In the genomic region with DNA sequence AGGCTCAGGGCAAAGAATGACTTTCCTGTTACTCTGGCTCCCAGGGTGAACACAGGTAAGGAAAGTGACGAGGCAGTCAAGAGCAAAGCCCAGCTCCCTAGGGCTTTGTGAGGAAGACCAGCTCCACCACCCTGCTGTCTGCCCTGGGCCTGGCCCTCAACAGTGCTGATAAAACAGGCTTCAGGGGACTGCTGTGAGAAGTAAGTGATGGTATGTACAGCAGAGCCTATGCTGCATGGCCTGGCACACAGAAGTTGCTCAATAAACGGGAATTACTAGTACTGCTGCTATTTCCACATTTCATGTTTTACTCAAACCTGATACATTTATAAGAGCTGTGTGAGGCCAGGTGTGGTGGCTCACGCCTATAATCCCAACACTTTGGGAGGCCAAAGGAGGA, we compare ENCODE assay signal across 19 cellular contexts. TPM values are rescaled to one million over a fixed set of nuclear protein-coding genes. Genes with fewer than 3 reads are reported as not detected.
DNase-seq lines count a peak whose midpoint lies in the region; ATAC-seq and TF ChIP-seq lines count a peak whose summit lies in the region.
"Had no signal": no experiment of that assay in that cellular context is flagged by ENCODE, and none has a peak within 500 bp of the region (broad histone marks: within the 10 kb centered on the region; RNA-seq: fewer than 3 reads in every experiment).

No MANE protein-coding gene starts in this region.

- WGBS in trophoblast cell (ENCODE audit: extremely low coverage, insufficient coverage, insufficient read length), result no CpG with 5 or more reads among the region's 3 CpGs
- WGBS in thyroid gland, 2 donors, result 77 to 96% methylated on average over 3 of the region's 3 CpGs

- H3K27ac ChIP-seq in PC-9 (peak overlapping the region; percentile 85), trophoblast cell (ENCODE audit: low read depth, low read length) (no peak overlapping the region), coronary artery (peak overlapping the region in 1 of 2 donors; percentile 13), thyroid gland (peak overlapping the region in 1 of 3 donors; percentile 83)
- H3K27ac ChIP-seq: epithelial cell of prostate, transverse colon had no signal

- H3K79me2 ChIP-seq in PC-9 (ENCODE audit: low read depth) (peaks cover 53% of the 10 kb centered on the region), trophoblast cell (ENCODE audit: control insufficient read depth, insufficient read depth, low read length, poor library complexity) (peaks cover 5% of the 10 kb centered on the region)

- no peak overlapping the region for H2BK5ac ChIP-seq in trophoblast cell (ENCODE audit: low read depth, low read length, poor library complexity)

- H3F3A ChIP-seq in PC-9 (ENCODE audit: insufficient read depth, low read depth), result peaks cover 25% of the 10 kb centered on the region

- H3K4me3 ChIP-seq in PC-9 (no peak overlapping the region), trophoblast cell (ENCODE audit: low read depth, low read length) (no peak overlapping the region), coronary artery (no peak overlapping the region), thyroid gland (replicated peaks in 1 of 3) (no peak overlapping the region)
- H3K4me3 ChIP-seq: sigmoid colon, transverse colon had no signal

- peaks cover 11% of the 10 kb centered on the region for H3K79me1 ChIP-seq in trophoblast cell (ENCODE audit: low read length)

- H2BK12ac ChIP-seq in trophoblast cell (ENCODE audit: low read length), result no peak overlapping the region

- H2AFZ ChIP-seq in PC-9 (no peak overlapping the region), trophoblast cell (ENCODE audit: insufficient read depth, low read length, poor library complexity) (no peak overlapping the region)

- H4K12ac ChIP-seq in trophoblast cell (ENCODE audit: low read depth, low read length), result no peak overlapping the region

- POLR2A ChIA-PET in PC-9 (lab: Charles Lee; ENCODE audit: unreplicated experiment), result no interaction called here

- H3K4ac ChIP-seq in trophoblast cell (ENCODE audit: low read depth, low read length), result no peak overlapping the region

- CTCF ChIA-PET in PC-9 (lab: Charles Lee), result no interaction called here

- TF ChIP-seq POLR2A in thyroid gland (IDR thresholded peaks at IDR 0.05), result no peak

- H3K4me1 ChIP-seq in PC-9 (replicated peaks; ENCODE audit: insufficient read depth), result peaks cover 50% of the 10 kb centered on the region
- H3K4me1 ChIP-seq in trophoblast cell (ENCODE audit: control insufficient read depth in 1 of 2, insufficient read depth in 2 of 2, low read length in 2 of 2), result peaks cover 27 to 34% of the 10 kb centered on the region in 2 experiments
- peaks cover 33 to 34% of the 10 kb centered on the region in 2 donors for H3K4me1 ChIP-seq in thyroid gland

- H3K14ac ChIP-seq in trophoblast cell (ENCODE audit: low read length), result no peak overlapping the region

- no peaks in the 10 kb centered on the region for H4K20me1 ChIP-seq in PC-9 (ENCODE audit: insufficient read depth)

- H3K36me3 ChIP-seq in PC-9 (ENCODE audit: low read depth) (no peaks in the 10 kb centered on the region; the same call in 1 of the 2 replicates), trophoblast cell (ENCODE audit: control insufficient read depth in 1 of 2, insufficient read depth in 2 of 2, low read length in 2 of 2) (no peaks in the 10 kb centered on the region), thyroid gland (no peaks in the 10 kb centered on the region)
- H3K36me3 ChIP-seq: sigmoid colon, transverse colon had no signal

- H3K4me2 ChIP-seq in PC-9, result peak overlapping the region; percentile 40
- no peak overlapping the region for H3K4me2 ChIP-seq in trophoblast cell (ENCODE audit: low read length)

- H2AK5ac ChIP-seq in trophoblast cell (ENCODE audit: low read length), result no peak overlapping the region

- no peak overlapping the region for H3K23ac ChIP-seq in trophoblast cell (ENCODE audit: low read length)

- H3K18ac ChIP-seq in trophoblast cell (ENCODE audit: low read length), result no peak overlapping the region

- H3K9me2 ChIP-seq in PC-9 (ENCODE audit: insufficient read depth), result no peaks in the 10 kb centered on the region

- intact Hi-C loops in PC-9 (cut with micrococcal nuclease; ENCODE audit: unreplicated experiment) (no loop called here), thyroid gland (cut with DNase I) (no loop called here)

- no peak overlapping the region for H3K9ac ChIP-seq in trophoblast cell (ENCODE audit: low read length)

- H2BK120ac ChIP-seq in trophoblast cell (ENCODE audit: insufficient read depth, low read length, poor library complexity), result no peak overlapping the region

- H4K91ac ChIP-seq in trophoblast cell (ENCODE audit: low read depth, low read length), result no peak overlapping the region

- H3K27me3 ChIP-seq in PC-9 (ENCODE audit: insufficient read depth, low read depth) (no peaks in the 10 kb centered on the region), trophoblast cell (ENCODE audit: insufficient read depth, low read length) (no peaks in the 10 kb centered on the region), thyroid gland (no peaks in the 10 kb centered on the region)
- H3K27me3 ChIP-seq: sigmoid colon, transverse colon had no signal

- no TSS peak for BruUV-seq in PC-9 (replicated peaks; lab: Mats Ljungman, UMichigan)

- peak; percentile 29 for DNase-seq in EL
- DNase-seq in PC-9, result peak in 1 of 2 experiments; percentile 85
- DNase-seq in trophoblast cell, result peak; percentile 87
- DNase-seq in coronary artery (ENCODE audit: low spot score), result no peak
- DNase-seq in cerebellar nuclear complex (lab: John Stamatoyannopoulos, UW), result no peak
- DNase-seq in thyroid gland, result no peak
- DNase-seq: activated T-cell treated with anti-CD3 and anti-CD28 coated beads, Interleukin-2, amount 50 U/mL, for 4 hours; GOT3; left ventricle myocardium superior; NCI-H82; nucleus accumbens; sigmoid colon; stimulated activated CD4-positive, alpha-beta T cell treated with anti-CD3 and anti-CD28 coated beads, Interleukin-1b, Interleukin-23, amount 100 ng/mL, for 48 hours; stimulated activated naive CD8-positive, alpha-beta T cell treated with anti-CD3 and anti-CD28 coated beads, Interleukin-15, Interleukin-2, amounts not matched to agents 100 U/mL and 50 U/mL, for 24 hours; transverse colon had no signal

- no peak for TF ChIP-seq CTCF in PC-9 (conservative IDR thresholded peaks at IDR 0.05)
- TF ChIP-seq CTCF in coronary artery (IDR thresholded peaks at IDR 0.05), result no peak
- no peak for TF ChIP-seq CTCF in thyroid gland (IDR thresholded peaks at IDR 0.05)

- ATAC-seq in esophagus mucosa (peak; percentile 92), GM19324 (IDR thresholded peaks at IDR 0.05; ENCODE audit: low FRiP score, unreplicated experiment) (no peak)
- ATAC-seq: activated CD4-positive, CD25-positive, alpha-beta regulatory T cell treated with anti-CD3 and anti-CD28 coated beads, Interleukin-2, amount 50 U/mL, for 24 hours; left ventricle myocardium superior; stimulated activated naive CD8-positive, alpha-beta T cell treated with anti-CD3 and anti-CD28 coated beads, Interleukin-15, Interleukin-2, amounts not matched to agents 100 U/mL and 50 U/mL, for 24 hours had no signal

- H4K8ac ChIP-seq in trophoblast cell (ENCODE audit: low read depth, low read length), result no peak overlapping the region

- H3K9me3 ChIP-seq in PC-9 (ENCODE audit: insufficient read depth, low read depth) (no peaks in the 10 kb centered on the region), trophoblast cell (ENCODE audit: insufficient read depth, low read depth, low read length) (peaks cover 1% of the 10 kb centered on the region), thyroid gland (no peaks in the 10 kb centered on the region)
- H3K9me3 ChIP-seq: sigmoid colon, transverse colon had no signal

RNA-seq across cellular contexts. Expression of a gene that starts 50.3 kb away (rescaled TPM):
- total RNA-seq in PC-9 (2021), result 23.8 and 27.4 TPM in 2 replicates
- 27.3 TPM for total RNA-seq in esophagus mucosa
- 18.1 and 20.6 TPM in 2 replicates for polyA plus RNA-seq in trophoblast cell (2013)
- 10 to 100 TPM; 31.8 to 53.8 (median 43.6) TPM for total RNA-seq in thyroid gland

Comparison
In these comparisons a context has a peak if more than half of its experiments do, and no peak if none do; other contexts are left out.
1. DNase-seq: peak in EL (single experiment) and trophoblast cell (2 of 2); none in coronary artery (single experiment), cerebellar nuclear complex (0 of 2) and thyroid gland (0 of 2).